ENCODE assay signal across 15 cellular contexts in the genomic region with DNA sequence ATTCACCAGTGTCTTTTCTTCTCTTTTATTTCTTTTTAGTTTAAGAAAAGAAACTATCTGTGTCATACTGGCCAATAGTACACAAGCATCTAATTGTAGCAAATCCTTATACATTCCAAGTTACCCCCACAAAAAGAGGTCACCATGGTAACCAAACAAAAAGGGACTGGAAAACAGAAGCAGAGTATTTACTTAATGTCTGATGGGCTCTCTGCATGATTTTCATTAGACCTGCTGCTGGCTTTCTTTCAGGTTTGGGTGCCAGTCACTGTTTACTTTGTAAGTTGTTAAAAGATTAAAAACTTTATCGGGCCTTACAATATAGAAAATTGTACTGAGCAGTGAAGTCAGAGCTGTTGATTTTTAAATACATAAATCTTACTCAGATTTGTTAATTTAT.
A peak's percentile ranks its signal among the peaks of the same experiment; 100 is the strongest.
DNase-seq lines count a peak whose midpoint lies in the region; ATAC-seq and TF ChIP-seq lines count a peak whose summit lies in the region.
"Had no signal": no experiment of that assay in that cellular context is flagged by ENCODE, and none has a peak within 500 bp of the region (broad histone marks: within the 10 kb centered on the region; RNA-seq: fewer than 3 reads in every experiment).

No MANE protein-coding gene starts in this region.

- H3K4me1 ChIP-seq in A673 (ENCODE audit: insufficient read depth, low read length, poor library complexity, severe bottlenecking), result no peaks in the 10 kb centered on the region
- no peaks in the 10 kb centered on the region for H3K4me1 ChIP-seq in right cardiac atrium (ENCODE audit: control insufficient read depth, insufficient read depth, low read length)
- H3K4me1 ChIP-seq: parathyroid adenoma, SJCRH30, thyroid gland had no signal

- no peak overlapping the region for H3K4me3 ChIP-seq in A673 (ENCODE audit: low read depth, low read length, poor library complexity, severe bottlenecking)
- no peak overlapping the region for H3K4me3 ChIP-seq in right cardiac atrium (ENCODE audit: low read length)
- H3K4me3 ChIP-seq: SJCRH30, thyroid gland had no signal

- H3K36me3 ChIP-seq in A673 (ENCODE audit: insufficient read depth, low read length, poor library complexity, severe bottlenecking), result no peaks in the 10 kb centered on the region
- H3K36me3 ChIP-seq: SJCRH30, thyroid gland had no signal

- 43% methylated on average over 1 of the region's 1 CpG for whole genome bisulfite sequencing in right cardiac atrium

- TF ChIP-seq CTCF in A673 (conservative IDR thresholded peaks at IDR 0.05; ENCODE audit: low read depth, low read length), result no peak

- POLR2A ChIA-PET in A673 (lab: Charles Lee; ENCODE audit: low non-redundant PET), result no interaction called here

- BruUV-seq in A673 (replicated peaks; lab: Mats Ljungman, UMichigan), result no TSS peak

- intact Hi-C loops in A673 (cut with micrococcal nuclease; ENCODE audit: unreplicated experiment), result no loop called here
- intact Hi-C loops in right cardiac atrium (cut with DNase I), result no loop called here

- DNase-seq in A673 (ENCODE audit: low spot score), result peak; percentile 5
- DNase-seq in LoVo (ENCODE audit: low spot score), result peak; percentile 8
- peak; percentile 88 for DNase-seq in NCI-H774 (lab: John Stamatoyannopoulos, UW)
- DNase-seq in kidney tubule cell (ENCODE audit: low spot score), result peak; percentile 6
- no peak for DNase-seq in stimulated activated naive CD4-positive, alpha-beta T cell (lab: John Stamatoyannopoulos, UW)
- DNase-seq in right cardiac atrium, result no peak
- DNase-seq: activated CD4-positive, alpha-beta T cell treated with anti-CD3 and anti-CD28 coated beads, Interleukin-2, amount 50 U/mL, for 48 hours; amygdala; effector CD4-positive, alpha-beta T cell; SJCRH30 had no signal

- H3K27ac ChIP-seq in A673 (ENCODE audit: low read depth, low read length, poor library complexity, severe bottlenecking) (no peak overlapping the region), right cardiac atrium (ENCODE audit: low read length) (no peak overlapping the region)
- H3K27ac ChIP-seq: parathyroid adenoma, SJCRH30 had no signal

- CTCF ChIA-PET in A673 (lab: Charles Lee), result no interaction called here

- H3K27me3 ChIP-seq in A673 (replicated peaks; ENCODE audit: insufficient read depth, low read depth, low read length, poor library complexity) (no peaks in the 10 kb centered on the region), right cardiac atrium (ENCODE audit: control insufficient read depth, insufficient read depth) (no peaks in the 10 kb centered on the region)
- H3K27me3 ChIP-seq: thyroid gland had no signal

- ATAC-seq in GM19397 (IDR thresholded peaks at IDR 0.05; ENCODE audit: unreplicated experiment) (no peak), HG03196 (IDR thresholded peaks at IDR 0.05; ENCODE audit: unreplicated experiment) (no peak), right cardiac atrium (no peak)
- ATAC-seq: HCT116 had no signal

- H3K9me3 ChIP-seq in A673 (ENCODE audit: low read depth, low read length, poor library complexity, severe bottlenecking) (no peaks in the 10 kb centered on the region), right cardiac atrium (ENCODE audit: control insufficient read depth, low read length) (no peaks in the 10 kb centered on the region)
- H3K9me3 ChIP-seq: SJCRH30, thyroid gland had no signal

Comparison
In these comparisons a context has a peak if more than half of its experiments do, and no peak if none do; other contexts are left out.
1. DNase-seq: peak in A673 (single experiment), LoVo (single experiment), NCI-H774 (single experiment) and kidney tubule cell (single experiment); none in stimulated activated naive CD4-positive, alpha-beta T cell (0 of 6) and right cardiac atrium (0 of 3).